1 cellular context compared by ENCODE assay signal in the genomic region with DNA sequence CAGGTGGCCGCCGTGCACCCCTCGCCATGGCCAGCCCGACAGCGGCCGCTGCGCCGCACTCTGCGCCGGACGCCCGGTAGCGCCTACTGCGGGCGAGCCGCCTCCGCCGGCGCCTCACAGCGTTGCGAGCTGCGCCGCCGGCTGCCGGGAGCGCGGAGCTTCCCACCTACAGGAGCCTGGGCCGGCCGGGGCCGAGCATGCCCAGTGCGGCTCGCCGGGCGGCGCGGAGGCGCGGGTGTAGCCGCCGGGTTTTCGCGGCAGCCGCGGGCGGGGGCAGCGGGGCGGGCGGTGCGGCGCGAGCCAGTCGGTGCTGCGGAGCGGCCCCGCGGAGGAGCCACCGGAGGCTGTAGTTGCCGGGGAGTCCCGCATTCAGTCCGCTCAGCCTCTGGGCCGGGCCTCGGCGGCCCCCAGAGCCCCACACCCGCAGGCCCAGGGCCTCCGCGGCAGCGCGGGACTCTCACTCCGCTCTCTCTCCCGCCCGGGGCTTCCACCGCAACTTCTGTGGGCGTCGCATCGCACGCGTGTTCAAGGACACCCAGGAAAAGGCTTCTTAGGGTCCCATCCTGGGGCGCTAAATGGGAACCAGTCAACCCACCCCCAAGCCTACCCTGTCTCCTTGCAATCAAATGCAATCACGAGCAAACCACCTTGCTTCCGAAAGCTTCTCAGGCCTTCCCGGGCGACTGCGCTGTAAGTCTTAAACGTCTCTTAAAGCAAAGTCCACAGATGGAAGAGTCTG.
TF ChIP-seq lines count a peak whose summit lies in the region.

A gene (minus strand): TSS at position 143 of the 739 bp plus-strand sequence. CDS start 20,518 bp downstream, outside the sequence.

TF ChIP-seq in HepG2, 621 proteins besides CTCF, POLR2A, EP300 and RAD21 (continued from another document):
- TF ChIP-seq, protein P1, sequence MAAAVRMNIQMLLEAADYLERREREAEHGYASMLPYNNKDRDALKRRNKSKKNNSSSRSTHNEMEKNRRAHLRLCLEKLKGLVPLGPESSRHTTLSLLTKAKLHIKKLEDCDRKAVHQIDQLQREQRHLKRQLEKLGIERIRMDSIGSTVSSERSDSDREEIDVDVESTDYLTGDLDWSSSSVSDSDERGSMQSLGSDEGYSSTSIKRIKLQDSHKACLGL (CRISPR knock-in tag; IDR thresholded peaks at IDR 0.05) = peak; percentile 50; the same call in 1 of the 2 replicates
- TF ChIP-seq HOXA3 (CRISPR knock-in tag; IDR thresholded peaks at IDR 0.05) = peak; percentile 27; the same call in 1 of the 2 replicates
- TF ChIP-seq STAG1 (CRISPR knock-in tag; IDR thresholded peaks at IDR 0.05) = peak; percentile 9
- no peak for TF ChIP-seq SMYD3 (CRISPR knock-in tag; IDR thresholded peaks at IDR 0.05)
- 0 out of 2 replicates have a peak, but pooled peaks have one; percentile 28 for TF ChIP-seq KDM5B (CRISPR knock-in tag; IDR thresholded peaks at IDR 0.05; ENCODE audit: borderline replicate concordance)
- TF ChIP-seq ONECUT2 (CRISPR knock-in tag; IDR thresholded peaks at IDR 0.05) = no peak
- peak; percentile 69; the same call in 1 of the 2 replicates for TF ChIP-seq IRX3 (CRISPR knock-in tag; IDR thresholded peaks at IDR 0.05; ENCODE audit: borderline replicate concordance, low read depth)
- TF ChIP-seq GABPB1 (CRISPR knock-in tag; IDR thresholded peaks at IDR 0.05) = peak; percentile 54; the same call in 1 of the 2 replicates
- 0 out of 2 replicates have a peak, but pooled peaks have one; percentile 56 for TF ChIP-seq ZNF749 (CRISPR knock-in tag; IDR thresholded peaks at IDR 0.05; ENCODE audit: borderline replicate concordance)
- TF ChIP-seq HNF4G (IDR thresholded peaks at IDR 0.05; ENCODE audit: borderline replicate concordance, low read depth, low read length) = no peak
- no peak for TF ChIP-seq HNF4G (CRISPR knock-in tag; IDR thresholded peaks at IDR 0.05; ENCODE audit: borderline replicate concordance, low read depth)
- TF ChIP-seq, protein P2, sequence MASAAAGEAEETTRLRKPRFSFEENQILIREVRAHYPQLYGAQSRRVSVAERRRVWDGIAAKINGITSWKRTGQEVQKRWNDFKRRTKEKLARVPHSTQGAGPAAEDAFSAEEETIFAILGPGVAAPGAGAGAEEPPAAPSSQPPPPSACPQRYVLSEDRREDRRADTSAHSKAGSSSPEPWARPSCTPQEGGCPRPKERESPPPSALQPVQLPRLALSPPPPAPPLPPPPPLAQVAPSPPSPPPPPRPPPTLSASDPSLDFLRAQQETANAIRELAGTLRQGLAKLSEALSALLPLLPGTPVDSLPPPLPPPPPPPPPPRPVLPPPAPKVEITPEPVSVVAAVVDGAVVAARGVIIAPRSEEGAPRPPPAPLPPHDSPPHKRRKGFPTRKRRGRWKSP (CRISPR knock-in tag; IDR thresholded peaks at IDR 0.05) = peak; percentile 100
- TF ChIP-seq ELF3 (CRISPR knock-in tag; IDR thresholded peaks at IDR 0.05) = 0 out of 2 replicates have a peak, but pooled peaks have one; percentile 28
- TF ChIP-seq MED1 (CRISPR knock-in tag; IDR thresholded peaks at IDR 0.05) = 0 out of 2 replicates have a peak, but pooled peaks have one; percentile 12
- peak; percentile 98 for TF ChIP-seq MAZ (IDR thresholded peaks at IDR 0.05; ENCODE audit: borderline replicate concordance, low read depth, low read length)
- peak; percentile 99 for TF ChIP-seq MAZ (CRISPR knock-in tag; IDR thresholded peaks at IDR 0.05; ENCODE audit: low read depth)
- peak; percentile 50; the same call in 1 of the 2 replicates for TF ChIP-seq ZNF160 (CRISPR knock-in tag; IDR thresholded peaks at IDR 0.05)
- peak; percentile 72; the same call in 1 of the 2 replicates for TF ChIP-seq PRMT3 (CRISPR knock-in tag; IDR thresholded peaks at IDR 0.05; ENCODE audit: borderline replicate concordance, low read depth)
- peak; percentile 63; the same call in 1 of the 2 replicates for TF ChIP-seq SALL2 (CRISPR knock-in tag; IDR thresholded peaks at IDR 0.05)
- no peak for TF ChIP-seq ZNF274 (CRISPR knock-in tag; IDR thresholded peaks at IDR 0.05)
- TF ChIP-seq, protein P3, sequence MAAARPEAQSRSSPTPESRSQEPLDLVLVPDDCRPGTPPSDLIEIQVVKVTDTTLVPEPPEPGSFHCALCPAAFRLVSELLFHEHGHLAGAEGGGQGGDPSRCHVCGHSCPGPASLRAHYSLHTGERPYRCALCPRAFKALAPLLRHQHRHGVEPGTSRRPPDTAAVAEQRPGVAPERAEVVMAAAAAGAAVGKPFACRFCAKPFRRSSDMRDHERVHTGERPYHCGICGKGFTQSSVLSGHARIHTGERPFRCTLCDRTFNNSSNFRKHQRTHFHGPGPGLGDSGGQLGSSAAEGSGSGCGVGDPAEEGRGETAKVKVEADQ (CRISPR knock-in tag; IDR thresholded peaks at IDR 0.05; ENCODE audit: borderline replicate concordance) = peak; percentile 43; the same call in 1 of the 2 replicates
- TF ChIP-seq JUN (CRISPR knock-in tag; IDR thresholded peaks at IDR 0.05) = no peak
- no peak for TF ChIP-seq CREB1 (IDR thresholded peaks at IDR 0.05)
- no peak for TF ChIP-seq CREB1 (CRISPR knock-in tag; IDR thresholded peaks at IDR 0.05)
- TF ChIP-seq ATF7-NPFF (CRISPR knock-in tag; IDR thresholded peaks at IDR 0.05; ENCODE audit: low read depth) = peak; percentile 36; the same call in 1 of the 2 replicates
- peak; percentile 87; the same call in 1 of the 2 replicates for TF ChIP-seq MTF2 (CRISPR knock-in tag; IDR thresholded peaks at IDR 0.05; ENCODE audit: borderline replicate concordance)
- peak; percentile 63 for TF ChIP-seq POLR2G (IDR thresholded peaks at IDR 0.05; ENCODE audit: low read depth, low read length)
- TF ChIP-seq NCOR1 (IDR thresholded peaks at IDR 0.05; ENCODE audit: borderline replicate concordance, low read length) = no peak
- no peak for TF ChIP-seq ZKSCAN8 (CRISPR knock-in tag; IDR thresholded peaks at IDR 0.05; ENCODE audit: borderline replicate concordance)
- TF ChIP-seq, protein P4, sequence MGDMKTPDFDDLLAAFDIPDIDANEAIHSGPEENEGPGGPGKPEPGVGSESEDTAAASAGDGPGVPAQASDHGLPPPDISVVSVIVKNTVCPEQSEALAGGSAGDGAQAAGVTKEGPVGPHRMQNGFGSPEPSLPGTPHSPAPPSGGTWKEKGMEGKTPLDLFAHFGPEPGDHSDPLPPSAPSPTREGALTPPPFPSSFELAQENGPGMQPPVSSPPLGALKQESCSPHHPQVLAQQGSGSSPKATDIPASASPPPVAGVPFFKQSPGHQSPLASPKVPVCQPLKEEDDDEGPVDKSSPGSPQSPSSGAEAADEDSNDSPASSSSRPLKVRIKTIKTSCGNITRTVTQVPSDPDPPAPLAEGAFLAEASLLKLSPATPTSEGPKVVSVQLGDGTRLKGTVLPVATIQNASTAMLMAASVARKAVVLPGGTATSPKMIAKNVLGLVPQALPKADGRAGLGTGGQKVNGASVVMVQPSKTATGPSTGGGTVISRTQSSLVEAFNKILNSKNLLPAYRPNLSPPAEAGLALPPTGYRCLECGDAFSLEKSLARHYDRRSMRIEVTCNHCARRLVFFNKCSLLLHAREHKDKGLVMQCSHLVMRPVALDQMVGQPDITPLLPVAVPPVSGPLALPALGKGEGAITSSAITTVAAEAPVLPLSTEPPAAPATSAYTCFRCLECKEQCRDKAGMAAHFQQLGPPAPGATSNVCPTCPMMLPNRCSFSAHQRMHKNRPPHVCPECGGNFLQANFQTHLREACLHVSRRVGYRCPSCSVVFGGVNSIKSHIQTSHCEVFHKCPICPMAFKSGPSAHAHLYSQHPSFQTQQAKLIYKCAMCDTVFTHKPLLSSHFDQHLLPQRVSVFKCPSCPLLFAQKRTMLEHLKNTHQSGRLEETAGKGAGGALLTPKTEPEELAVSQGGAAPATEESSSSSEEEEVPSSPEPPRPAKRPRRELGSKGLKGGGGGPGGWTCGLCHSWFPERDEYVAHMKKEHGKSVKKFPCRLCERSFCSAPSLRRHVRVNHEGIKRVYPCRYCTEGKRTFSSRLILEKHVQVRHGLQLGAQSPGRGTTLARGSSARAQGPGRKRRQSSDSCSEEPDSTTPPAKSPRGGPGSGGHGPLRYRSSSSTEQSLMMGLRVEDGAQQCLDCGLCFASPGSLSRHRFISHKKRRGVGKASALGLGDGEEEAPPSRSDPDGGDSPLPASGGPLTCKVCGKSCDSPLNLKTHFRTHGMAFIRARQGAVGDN (CRISPR knock-in tag; IDR thresholded peaks at IDR 0.05) = peak; percentile 73
- no peak for TF ChIP-seq ZNF709 (CRISPR knock-in tag; IDR thresholded peaks at IDR 0.05)
